ENCODE assay signal across 25 cellular contexts in genomic region chr22:20636075-20636812, GRCh38.
"Had no signal": no experiment of that assay in that cellular context is flagged by ENCODE, and none has a peak within 500 bp of the region (broad histone marks: within the 10 kb centered on the region; RNA-seq: fewer than 3 reads in every experiment).

No MANE protein-coding gene starts in this region.

- H3K27me3 Mint-ChIP-seq: dendritic cell treated with granulocyte-macrophage colony-stimulating factor and Interleukin-4, amounts not matched to agents 40 ng/mL and 50 ng/mL, for 4 days had no signal

- H3K27me3 ChIP-seq: colonic mucosa, right atrium auricular region, thyroid gland had no signal

- H3K27ac Mint-ChIP-seq: dendritic cell treated with granulocyte-macrophage colony-stimulating factor and Interleukin-4, amounts not matched to agents 40 ng/mL and 50 ng/mL, for 4 days; naive thymus-derived CD4-positive, alpha-beta T cell had no signal

- H3K9me3 ChIP-seq: colonic mucosa, gastrocnemius medialis, neutrophil, prostate gland, right atrium auricular region, stomach, thyroid gland had no signal

- H3K4me1 Mint-ChIP-seq: stimulated activated effector memory CD8-positive, alpha-beta T cell treated with anti-CD3 and anti-CD28 coated beads, Interleukin-12 subunit alpha, Interleukin-12 subunit beta, amount 100 ng/mL, for 72 hours had no signal

- H3K9me3 Mint-ChIP-seq: dendritic cell treated with granulocyte-macrophage colony-stimulating factor and Interleukin-4, amounts not matched to agents 40 ng/mL and 50 ng/mL, for 4 days; endodermal cell had no signal

- H3K4me1 ChIP-seq: colonic mucosa, gastrocnemius medialis, parathyroid adenoma, prostate gland, right atrium auricular region had no signal

- H3K4me3 ChIP-seq: colonic mucosa, gastrocnemius medialis, prostate gland, right atrium auricular region, stomach, thyroid gland had no signal

- H3K4me3 Mint-ChIP-seq: dendritic cell treated with granulocyte-macrophage colony-stimulating factor and Interleukin-4, amounts not matched to agents 40 ng/mL and 50 ng/mL, for 4 days; endodermal cell; naive thymus-derived CD4-positive, alpha-beta T cell; stimulated activated effector memory CD8-positive, alpha-beta T cell treated with anti-CD3 and anti-CD28 coated beads, Interleukin-12 subunit alpha, Interleukin-12 subunit beta, amount 100 ng/mL, for 72 hours had no signal

- H3K27ac ChIP-seq: colonic mucosa, epithelial cell of prostate, gastrocnemius medialis, neutrophil, parathyroid adenoma, prostate gland, right atrium auricular region, stomach, thyroid gland had no signal

- DNase-seq: colonic mucosa; effector CD8-positive, alpha-beta T cell; endodermal cell; foreskin fibroblast; gastrocnemius medialis; kidney; mesenchymal stem cell; midbrain; naive thymus-derived CD4-positive, alpha-beta T cell; stimulated activated CD4-positive, alpha-beta T cell treated with anti-CD3 and anti-CD28 coated beads, Interleukin-2, amount 100 ng/mL, for 24 hours; stimulated activated CD4-positive, alpha-beta T cell treated with anti-CD3 and anti-CD28 coated beads, Interleukin-4, amount 100 ng/mL, for 24 hours; stimulated activated naive CD4-positive, alpha-beta T cell treated with Interleukin-2 at 50 U/mL for 16 hours; stomach; thyroid gland; trophoblast cell had no signal

- ATAC-seq: esophagus mucosa; gastrocnemius medialis; left lobe of liver; naive thymus-derived CD4-positive, alpha-beta T cell; sciatic nerve; stimulated activated effector memory CD8-positive, alpha-beta T cell treated with anti-CD3 and anti-CD28 coated beads, Interleukin-12 subunit alpha, Interleukin-12 subunit beta, amount 100 ng/mL, for 72 hours had no signal

- H3K9ac ChIP-seq: parathyroid adenoma had no signal

- H3K36me3 ChIP-seq: colonic mucosa, gastrocnemius medialis, neutrophil, prostate gland, right atrium auricular region, stomach, thyroid gland had no signal

- H2AFZ ChIP-seq: parathyroid adenoma had no signal

- H3K36me3 Mint-ChIP-seq: naive thymus-derived CD4-positive, alpha-beta T cell; stimulated activated effector memory CD8-positive, alpha-beta T cell treated with anti-CD3 and anti-CD28 coated beads, Interleukin-12 subunit alpha, Interleukin-12 subunit beta, amount 100 ng/mL, for 72 hours had no signal
